ENCODE assay signal across 10 cellular contexts in genomic region chr16:14489460-14489859, GRCh38.
A peak's percentile ranks its signal among the peaks of the same experiment; 100 is the strongest.
DNase-seq lines count a peak whose midpoint lies in the region; ATAC-seq and TF ChIP-seq lines count a peak whose summit lies in the region.
"Had no signal": no experiment of that assay in that cellular context is flagged by ENCODE, and none has a peak within 500 bp of the region (broad histone marks: within the 10 kb centered on the region; RNA-seq: fewer than 3 reads in every experiment).

No MANE protein-coding gene starts in this region.

- H3K27me3 Mint-ChIP-seq in glutamatergic neuron (ENCODE audit: unreplicated experiment) = peaks cover 2% of the 10 kb centered on the region
- H3K27me3 Mint-ChIP-seq in activated CD4-positive, alpha-beta memory T cell treated with anti-CD3 and anti-CD28 coated beads, Interleukin-2, amount 10 ng/mL, durations not matched to agents 7 days and 5 days = no peaks in the 10 kb centered on the region
- H3K27me3 Mint-ChIP-seq: activated T-cell treated with anti-CD3 and anti-CD28 coated beads, Interleukin-2, amount 50 U/mL, for 24 hours had no signal

- H3K9me3 Mint-ChIP-seq in glutamatergic neuron (ENCODE audit: unreplicated experiment) = no peaks in the 10 kb centered on the region
- H3K9me3 Mint-ChIP-seq in activated CD4-positive, alpha-beta memory T cell treated with anti-CD3 and anti-CD28 coated beads, Interleukin-2, amount 10 ng/mL, durations not matched to agents 7 days and 5 days = no peaks in the 10 kb centered on the region
- H3K9me3 Mint-ChIP-seq: activated T-cell treated with anti-CD3 and anti-CD28 coated beads, Interleukin-2, amount 50 U/mL, for 24 hours had no signal

- H3K4me1 Mint-ChIP-seq in glutamatergic neuron (ENCODE audit: low read depth, unreplicated experiment) = peaks cover 14% of the 10 kb centered on the region
- peaks cover 21% of the 10 kb centered on the region for H3K4me1 Mint-ChIP-seq in activated CD4-positive, alpha-beta memory T cell treated with anti-CD3 and anti-CD28 coated beads, Interleukin-2, amount 10 ng/mL, durations not matched to agents 7 days and 5 days

- in situ Hi-C loops in ACHN (cut with HindIII; ENCODE audit: low pct_ligation_motif_present, low pct_unique_long_range_greater_than_20kb, low sequenced_read_pairs) = no loop called here

- no peaks in the 10 kb centered on the region for H3K36me3 Mint-ChIP-seq in glutamatergic neuron (ENCODE audit: unreplicated experiment)
- peaks cover 1% of the 10 kb centered on the region for H3K36me3 Mint-ChIP-seq in activated CD4-positive, alpha-beta memory T cell treated with anti-CD3 and anti-CD28 coated beads, Interleukin-2, amount 10 ng/mL, durations not matched to agents 7 days and 5 days (ENCODE audit: low read depth)

- ATAC-seq in GM18909 (IDR thresholded peaks at IDR 0.05; ENCODE audit: poor library complexity, unreplicated experiment) = no peak

- H3K27ac Mint-ChIP-seq in glutamatergic neuron (ENCODE audit: unreplicated experiment) = no peak overlapping the region
- H3K27ac Mint-ChIP-seq in activated CD4-positive, alpha-beta memory T cell treated with anti-CD3 and anti-CD28 coated beads, Interleukin-2, amount 10 ng/mL, durations not matched to agents 7 days and 5 days = no peak overlapping the region
- H3K27ac Mint-ChIP-seq: activated T-cell treated with anti-CD3 and anti-CD28 coated beads, Interleukin-2, amount 50 U/mL, for 24 hours had no signal

- DNase-seq in ACHN = peak; percentile 53
- DNase-seq in GM19240 (ENCODE audit: insufficient read length, low spot score) = peak; percentile 9
- peak; percentile 69 for DNase-seq in RPMI7951 (ENCODE audit: low read depth)
- peak; percentile 34 for DNase-seq in glutamatergic neuron
- DNase-seq in activated CD4-positive, alpha-beta memory T cell treated with anti-CD3 and anti-CD28 coated beads, Interleukin-2, amount 10 ng/mL, durations not matched to agents 7 days and 5 days = no peak
- DNase-seq in NCI-H2107 treated with DMSO at 0.1 percent for 48 hours (lab: John Stamatoyannopoulos, UW; ENCODE audit: unreplicated experiment) = no peak
- DNase-seq in occipital lobe (lab: John Stamatoyannopoulos, UW) = no peak
- DNase-seq: activated T-cell treated with anti-CD3 and anti-CD28 coated beads, Interleukin-2, amount 50 U/mL, for 24 hours; NCI-H526 treated with DMSO at 0.1 percent for 48 hours had no signal

- CTCF ChIA-PET in activated CD4-positive, alpha-beta memory T cell treated with anti-CD3 and anti-CD28 coated beads, Interleukin-2, amount 10 ng/mL, durations not matched to agents 7 days and 5 days (lab: Charles Lee) = interaction anchor here (0.7 kb wide), 1 partner anchor 180 kb away, joined by 6 read pairs; no protein-coding TSS in a partner anchor

- no peak overlapping the region for H3K4me3 Mint-ChIP-seq in glutamatergic neuron (ENCODE audit: unreplicated experiment)
- no peak overlapping the region for H3K4me3 Mint-ChIP-seq in activated CD4-positive, alpha-beta memory T cell treated with anti-CD3 and anti-CD28 coated beads, Interleukin-2, amount 10 ng/mL, durations not matched to agents 7 days and 5 days
- H3K4me3 Mint-ChIP-seq: activated T-cell treated with anti-CD3 and anti-CD28 coated beads, Interleukin-2, amount 50 U/mL, for 24 hours had no signal

- POLR2A ChIA-PET in activated CD4-positive, alpha-beta memory T cell treated with anti-CD3 and anti-CD28 coated beads, Interleukin-2, amount 10 ng/mL, durations not matched to agents 7 days and 5 days (lab: Charles Lee) = no interaction called here

- TF ChIP-seq CTCF in glutamatergic neuron (IDR thresholded peaks at IDR 0.05; ENCODE audit: partially characterized antibody, unreplicated experiment) = peak; percentile 52

Comparison
In these comparisons a context has a peak if more than half of its experiments do, and no peak if none do; other contexts are left out.
1. DNase-seq: peak in ACHN (single experiment), GM19240 (single experiment), RPMI7951 (single experiment) and glutamatergic neuron (single experiment); none in activated CD4-positive, alpha-beta memory T cell treated with anti-CD3 and anti-CD28 coated beads, Interleukin-2, amount 10 ng/mL, durations not matched to agents 7 days and 5 days (single experiment), NCI-H2107 treated with DMSO at 0.1 percent for 48 hours (single experiment) and occipital lobe (single experiment).